16 cellular contexts compared by ENCODE assay signal in the genomic region with DNA sequence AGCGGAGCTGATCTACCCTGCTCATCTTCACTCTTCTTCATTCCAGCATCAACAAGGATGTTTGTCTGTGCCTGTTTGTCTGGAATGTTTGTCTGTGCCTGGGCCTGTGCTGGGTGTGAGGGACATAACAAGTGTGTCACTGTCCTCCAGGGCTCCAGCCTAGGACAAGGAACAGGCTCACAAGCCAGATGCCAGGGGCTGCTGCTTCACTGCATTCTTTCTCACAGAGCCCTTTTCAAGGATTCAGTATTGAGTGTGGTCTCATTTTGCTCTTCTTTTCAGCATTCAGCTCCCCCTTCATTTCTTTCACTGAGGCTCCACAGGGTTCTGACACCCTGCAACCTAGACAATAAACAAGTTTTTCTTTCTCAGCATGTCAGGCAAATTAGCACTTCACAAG. TPM values are rescaled to one million over a fixed set of nuclear protein-coding genes. Genes with fewer than 3 reads are reported as not detected.
DNase-seq lines count a peak whose midpoint lies in the region; ATAC-seq and TF ChIP-seq lines count a peak whose summit lies in the region.
"Had no signal": no experiment of that assay in that cellular context is flagged by ENCODE, and none has a peak within 500 bp of the region (broad histone marks: within the 10 kb centered on the region; RNA-seq: fewer than 3 reads in every experiment).

No MANE protein-coding gene starts in this region.

- H3K36me3 Mint-ChIP-seq in GM23338 (ENCODE audit: low read depth) (no peaks in the 10 kb centered on the region), brain (no peaks in the 10 kb centered on the region)

- H3K9me3 Mint-ChIP-seq in GM23338 (no peaks in the 10 kb centered on the region), brain (no peaks in the 10 kb centered on the region)

- H3K27ac ChIP-seq in GM23338 (ENCODE audit: low read depth) (no peak overlapping the region), skin epidermis (peak overlapping the region in 11 of 21 experiments; percentile 7 to 80 (median 54)), SJCRH30 (no peak overlapping the region)
- H3K27ac ChIP-seq: PC-9 had no signal

- no peaks in the 10 kb centered on the region for H3K9me3 ChIP-seq in SJCRH30 (replicated peaks)

- H3K27ac Mint-ChIP-seq in GM23338 = no peak overlapping the region
- H3K27ac Mint-ChIP-seq in brain = peak overlapping the region in 4 of 5 experiments; percentile 36 to 80 (median 50)

- no peak overlapping the region for H3K4me2 ChIP-seq in GM23338
- H3K4me2 ChIP-seq: PC-9 had no signal

- H3K9me2 ChIP-seq in GM23338 (ENCODE audit: insufficient read depth) = no peaks in the 10 kb centered on the region

- no peaks in the 10 kb centered on the region for H4K20me1 ChIP-seq in GM23338 (replicated peaks; ENCODE audit: insufficient read depth)

- no peaks in the 10 kb centered on the region for H3F3A ChIP-seq in GM23338 (replicated peaks; ENCODE audit: low read depth)

- no peak overlapping the region for H2AFZ ChIP-seq in GM23338
- H2AFZ ChIP-seq: PC-9 had no signal

- H3K79me2 ChIP-seq in GM23338 (replicated peaks; ENCODE audit: insufficient read depth) = no peaks in the 10 kb centered on the region

- no peak overlapping the region for H3K4me3 ChIP-seq in GM23338
- H3K4me3 ChIP-seq in skin epidermis = no peak overlapping the region
- no peak overlapping the region for H3K4me3 ChIP-seq in SJCRH30
- H3K4me3 ChIP-seq: K562, PC-9 had no signal

- H3K4me3 Mint-ChIP-seq in GM23338 = no peak overlapping the region
- H3K4me3 Mint-ChIP-seq in brain = no peak overlapping the region

- DNase-seq in GM23338 (ENCODE audit: low spot score) (peak; percentile 10), islet precursor cell (peak; percentile 72), Kasumi-1 (lab: John Stamatoyannopoulos, UW) (no peak), SJCRH30 (no peak), DMS79 treated with DMSO at 0.1 percent for 48 hours (lab: John Stamatoyannopoulos, UW) (no peak)
- DNase-seq: ACHN, AML-193, HCEC 1CT, NCI-H1436, NCI-H2029, NCI-H510A, NCI-H774, PC-9 had no signal

- H3K27me3 Mint-ChIP-seq in GM23338 (ENCODE audit: insufficient read depth, low read depth, poor library complexity) (peaks cover 32% of the 10 kb centered on the region), brain (no peaks in the 10 kb centered on the region)

- H3K4me1 Mint-ChIP-seq in GM23338 (peaks cover 8% of the 10 kb centered on the region; the same call in 2 of the 3 replicates), brain (peaks cover 35% of the 10 kb centered on the region)

- no peak for TF ChIP-seq CTCF in GM23338 (conservative IDR thresholded peaks at IDR 0.05; ENCODE audit: low read depth in 2 of 2)
- TF ChIP-seq CTCF in brain (conservative IDR thresholded peaks at IDR 0.05) = no peak

- 0 out of 2 replicates have a peak, but pooled peaks cover 4% of the 10 kb centered on the region for H3K27me3 ChIP-seq in GM23338 (ENCODE audit: insufficient read depth)
- no peaks in the 10 kb centered on the region for H3K27me3 ChIP-seq in SJCRH30

- H3K36me3 ChIP-seq in GM23338 (ENCODE audit: insufficient read depth) (no peaks in the 10 kb centered on the region), SJCRH30 (no peaks in the 10 kb centered on the region)

- peak; percentile 85 for ATAC-seq in GM23338
- ATAC-seq: K562 had no signal

- H3K4me1 ChIP-seq in GM23338 (ENCODE audit: insufficient read depth) (no peaks in the 10 kb centered on the region), SJCRH30 (no peaks in the 10 kb centered on the region)

TF ChIP-seq in GM23338, 12 proteins besides CTCF, POLR2A, EP300 and RAD21 (continues in another document):
- TF ChIP-seq, protein P1, sequence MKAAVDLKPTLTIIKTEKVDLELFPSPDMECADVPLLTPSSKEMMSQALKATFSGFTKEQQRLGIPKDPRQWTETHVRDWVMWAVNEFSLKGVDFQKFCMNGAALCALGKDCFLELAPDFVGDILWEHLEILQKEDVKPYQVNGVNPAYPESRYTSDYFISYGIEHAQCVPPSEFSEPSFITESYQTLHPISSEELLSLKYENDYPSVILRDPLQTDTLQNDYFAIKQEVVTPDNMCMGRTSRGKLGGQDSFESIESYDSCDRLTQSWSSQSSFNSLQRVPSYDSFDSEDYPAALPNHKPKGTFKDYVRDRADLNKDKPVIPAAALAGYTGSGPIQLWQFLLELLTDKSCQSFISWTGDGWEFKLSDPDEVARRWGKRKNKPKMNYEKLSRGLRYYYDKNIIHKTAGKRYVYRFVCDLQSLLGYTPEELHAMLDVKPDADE (IDR thresholded peaks at IDR 0.05) = no peak
- TF ChIP-seq, protein P2, sequence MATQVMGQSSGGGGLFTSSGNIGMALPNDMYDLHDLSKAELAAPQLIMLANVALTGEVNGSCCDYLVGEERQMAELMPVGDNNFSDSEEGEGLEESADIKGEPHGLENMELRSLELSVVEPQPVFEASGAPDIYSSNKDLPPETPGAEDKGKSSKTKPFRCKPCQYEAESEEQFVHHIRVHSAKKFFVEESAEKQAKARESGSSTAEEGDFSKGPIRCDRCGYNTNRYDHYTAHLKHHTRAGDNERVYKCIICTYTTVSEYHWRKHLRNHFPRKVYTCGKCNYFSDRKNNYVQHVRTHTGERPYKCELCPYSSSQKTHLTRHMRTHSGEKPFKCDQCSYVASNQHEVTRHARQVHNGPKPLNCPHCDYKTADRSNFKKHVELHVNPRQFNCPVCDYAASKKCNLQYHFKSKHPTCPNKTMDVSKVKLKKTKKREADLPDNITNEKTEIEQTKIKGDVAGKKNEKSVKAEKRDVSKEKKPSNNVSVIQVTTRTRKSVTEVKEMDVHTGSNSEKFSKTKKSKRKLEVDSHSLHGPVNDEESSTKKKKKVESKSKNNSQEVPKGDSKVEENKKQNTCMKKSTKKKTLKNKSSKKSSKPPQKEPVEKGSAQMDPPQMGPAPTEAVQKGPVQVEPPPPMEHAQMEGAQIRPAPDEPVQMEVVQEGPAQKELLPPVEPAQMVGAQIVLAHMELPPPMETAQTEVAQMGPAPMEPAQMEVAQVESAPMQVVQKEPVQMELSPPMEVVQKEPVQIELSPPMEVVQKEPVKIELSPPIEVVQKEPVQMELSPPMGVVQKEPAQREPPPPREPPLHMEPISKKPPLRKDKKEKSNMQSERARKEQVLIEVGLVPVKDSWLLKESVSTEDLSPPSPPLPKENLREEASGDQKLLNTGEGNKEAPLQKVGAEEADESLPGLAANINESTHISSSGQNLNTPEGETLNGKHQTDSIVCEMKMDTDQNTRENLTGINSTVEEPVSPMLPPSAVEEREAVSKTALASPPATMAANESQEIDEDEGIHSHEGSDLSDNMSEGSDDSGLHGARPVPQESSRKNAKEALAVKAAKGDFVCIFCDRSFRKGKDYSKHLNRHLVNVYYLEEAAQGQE (IDR thresholded peaks at IDR 0.05; ENCODE audit: unreplicated experiment) = no peak
- TF ChIP-seq NANOG (IDR thresholded peaks at IDR 0.05; ENCODE audit: borderline replicate concordance) (no peak), ZNF114 (CRISPR knock-in tag; IDR thresholded peaks at IDR 0.05) (no peak), EZH2 (IDR thresholded peaks at IDR 0.05; ENCODE audit: low read depth, unreplicated experiment) (no peak), CREB1 (CRISPR knock-in tag; IDR thresholded peaks at IDR 0.05; ENCODE audit: low read depth) (no peak)

RNA-seq across cellular contexts. Expression of a gene that starts 43.6 kb away (rescaled TPM):
- not detected in 2 replicates for total RNA-seq in GM23338 (2014; rRNA removed; shearing (Covaris generic))
- not detected in 2 replicates for polyA plus RNA-seq in GM23338 (2016; fragmentation: Nextera tagmentation; extraction: Ambion mirVana)
- polyA plus RNA-seq in brain (ENCODE audit: insufficient read depth, low read depth, low replicate concordance) = 0.44 TPM
- not detected in 2 replicates for total RNA-seq in SJCRH30 (2014; rRNA removed; shearing (Covaris generic))
- total RNA-seq: K562, PC-9 had no signal
- polyA plus RNA-seq: K562 had no signal

Comparison
In these comparisons a context has a peak if more than half of its experiments do, and no peak if none do; other contexts are left out.
1. DNase-seq: peak in GM23338 (single experiment) and islet precursor cell (single experiment); none in Kasumi-1 (0 of 2), SJCRH30 (0 of 2) and DMS79 treated with DMSO at 0.1 percent for 48 hours (single experiment).
2. H3K27ac ChIP-seq: peak in skin epidermis (11 of 21); none in GM23338 (single experiment) and SJCRH30 (single experiment).